2 cellular contexts compared by ENCODE assay signal in the genomic region with DNA sequence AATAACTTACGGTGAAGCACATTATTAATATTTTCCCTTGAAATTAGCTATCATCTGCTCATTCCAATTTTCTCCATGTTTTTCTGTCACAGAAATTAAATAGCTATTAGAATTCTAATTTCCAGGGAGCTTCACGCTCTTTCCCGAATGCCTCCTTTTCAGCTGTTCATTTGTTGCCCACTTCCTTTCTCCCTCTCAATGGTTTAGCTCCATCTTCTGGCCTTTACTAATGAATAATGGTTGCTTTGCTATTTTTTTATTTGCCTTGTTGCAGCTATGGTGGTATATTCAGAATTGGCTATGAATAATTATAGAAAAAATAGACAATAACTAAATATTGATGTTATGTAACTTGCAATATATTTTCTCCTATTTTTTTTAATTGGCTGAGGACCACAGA.
TF ChIP-seq lines count a peak whose summit lies in the region.

No MANE protein-coding gene starts in this region.

TF ChIP-seq in SK-N-SH, 30 proteins besides CTCF, POLR2A, EP300 and RAD21 (continued from another document):
- TF ChIP-seq PBX3 (IDR thresholded peaks at IDR 0.05) (no peak), JUND (IDR thresholded peaks at IDR 0.05) (no peak), IRF3 (IDR thresholded peaks at IDR 0.05; ENCODE audit: low read depth, low read length) (no peak), TAF1 (IDR thresholded peaks at IDR 0.05; ENCODE audit: borderline replicate concordance, low read depth, low read length) (no peak), CHD2 (IDR thresholded peaks at IDR 0.05; ENCODE audit: low read length, partially characterized antibody) (no peak), TEAD4 (IDR thresholded peaks at IDR 0.05; ENCODE audit: borderline replicate concordance, insufficient read depth) (no peak), POLR2AphosphoS5 (IDR thresholded peaks at IDR 0.05; ENCODE audit: low read depth, low read length) (no peak)
TF ChIP-seq in SK-N-SH: peak in this region for 0.

TF ChIP-seq in SK-N-SH treated with all-trans-retinoic acid at 6 μM for 48 hours, 23 proteins besides CTCF, POLR2A, EP300 and RAD21 (continued from another document):
- TF ChIP-seq ZFP30 (CRISPR knock-in tag; IDR thresholded peaks at IDR 0.05) (no peak), SNAI2 (CRISPR knock-in tag; IDR thresholded peaks at IDR 0.05) (no peak), ARNTL (CRISPR knock-in tag; IDR thresholded peaks at IDR 0.05; ENCODE audit: borderline replicate concordance, low read depth) (no peak), BACH2 (CRISPR knock-in tag; IDR thresholded peaks at IDR 0.05; ENCODE audit: borderline replicate concordance) (no peak), ZNF565 (CRISPR knock-in tag; conservative IDR thresholded peaks at IDR 0.05; ENCODE audit: low read depth) (no peak), ISL1 (CRISPR knock-in tag; IDR thresholded peaks at IDR 0.05) (no peak), ESRRG (CRISPR knock-in tag; IDR thresholded peaks at IDR 0.05) (no peak), TCF4 (CRISPR knock-in tag; IDR thresholded peaks at IDR 0.05; ENCODE audit: borderline replicate concordance) (no peak)
